ENCODE assay signal across 9 cellular contexts in genomic region chr19:40807147-40808020, GRCh38. TPM values are rescaled to one million over a fixed set of nuclear protein-coding genes. Genes with fewer than 3 reads are reported as not detected.
DNase-seq lines count a peak whose midpoint lies in the region; ATAC-seq and TF ChIP-seq lines count a peak whose summit lies in the region.
"Had no signal": no experiment of that assay in that cellular context is flagged by ENCODE, and none has a peak within 500 bp of the region (broad histone marks: within the 10 kb centered on the region; RNA-seq: fewer than 3 reads in every experiment).

No MANE protein-coding gene starts in this region.

- H3K27ac ChIP-seq in RWPE2 (ENCODE audit: poor library complexity, severe bottlenecking) (peak overlapping the region; percentile 12), fibroblast of lung (ENCODE audit: insufficient read depth, low read length) (peak overlapping the region; percentile 40), spleen (peak overlapping the region; percentile 43 to 99 (median 94))

- TF ChIP-seq CTCF in RWPE2 (IDR thresholded peaks at IDR 0.05; ENCODE audit: poor library complexity, severe bottlenecking): peak; percentile 48
- TF ChIP-seq CTCF in fibroblast of lung (conservative IDR thresholded peaks at IDR 0.05 in 1 of 2, IDR thresholded peaks at IDR 0.05 in 1 of 2; ENCODE audit: low read depth in 1 of 2, low read length in 2 of 2): no peak
- peak in 7 of 11 experiments; percentile 11 to 61 (median 45) for TF ChIP-seq CTCF in spleen (IDR thresholded peaks at IDR 0.05 in 8 of 11, conservative IDR thresholded peaks at IDR 0.05 in 3 of 11)

- H3K4me3 ChIP-seq in RWPE2 (ENCODE audit: severe bottlenecking) (no peak overlapping the region), fibroblast of lung (replicated peaks in 1 of 4; ENCODE audit: control extremely low read depth in 1 of 4, insufficient read depth in 1 of 4, low read depth in 3 of 4, low read length in 4 of 4) (no peak overlapping the region), spleen (peak overlapping the region in 5 of 8 donors; percentile 1 to 96 (median 17))

- no peak overlapping the region for H3K9ac ChIP-seq in fibroblast of lung (ENCODE audit: insufficient read depth, low read length)

- WGBS in spleen, 5 donors: 62 to 86% (median 68%) methylated on average over 10 to 18 of the region's 18 CpGs

- no peaks in the 10 kb centered on the region for H3K27me3 ChIP-seq in RWPE2 (ENCODE audit: insufficient read depth, poor library complexity, severe bottlenecking)
- no peaks in the 10 kb centered on the region for H3K27me3 ChIP-seq in fibroblast of lung (ENCODE audit: control insufficient read depth, insufficient read depth, low read length)
- no peaks in the 10 kb centered on the region for H3K27me3 ChIP-seq in spleen (replicated peaks in 1 of 7)

- H2AFZ ChIP-seq in fibroblast of lung (ENCODE audit: low read length): no peak overlapping the region

- peaks cover 3% of the 10 kb centered on the region for H4K20me1 ChIP-seq in fibroblast of lung (ENCODE audit: control insufficient read depth, extremely low read depth, insufficient read depth, low read length)

- DNase-seq in SIG-M5 treated with dmso at 0.1 percent for 504 hours (lab: John Stamatoyannopoulos, UW; ENCODE audit: unreplicated experiment) (peak; percentile 11), SIG-M5 (lab: John Stamatoyannopoulos, UW) (no peak), RWPE2 (ENCODE audit: low spot score) (no peak), fibroblast of lung (ENCODE audit: low read depth in 2 of 2) (no peak), spleen (no peak), RKO (ENCODE audit: low spot score) (no peak), SKM-1 (lab: John Stamatoyannopoulos, UW; ENCODE audit: unreplicated experiment) (no peak), sciatic nerve (ENCODE audit: low spot score) (no peak)

- intact Hi-C loops in spleen (cut with DNase I; ENCODE audit: low total_unique reads) (loop anchor here (10.0 kb wide), 1 partner anchor 53 kb away; the partner anchor contains the start of genes ACTMAP and SNRPA), sciatic nerve (cut with DNase I) (loop anchor here (10.0 kb wide), 1 partner anchor 143 kb away; no protein-coding TSS in a partner anchor)

- ATAC-seq in RWPE2 (ENCODE audit: low read depth) (no peak), sciatic nerve (no peak)

- H3K9me3 ChIP-seq in RWPE2 (ENCODE audit: severe bottlenecking) (no peaks in the 10 kb centered on the region), fibroblast of lung (ENCODE audit: control insufficient read depth, insufficient read depth, low read depth, low read length) (no peaks in the 10 kb centered on the region), spleen (no peaks in the 10 kb centered on the region)

- no peak for TF ChIP-seq POLR2A in spleen (IDR thresholded peaks at IDR 0.05)

- H3K4me1 ChIP-seq in RWPE2 (ENCODE audit: insufficient read depth, poor library complexity, severe bottlenecking) (peaks cover 19% of the 10 kb centered on the region), fibroblast of lung (ENCODE audit: control insufficient read depth, extremely low read depth, insufficient read depth, low read length) (peaks cover 34% of the 10 kb centered on the region), spleen (peaks cover 84 to 100% (median 97%) of the 10 kb centered on the region in 6 donors)

- H3K36me3 ChIP-seq in RWPE2 (ENCODE audit: low read depth) (peaks cover 63% of the 10 kb centered on the region), fibroblast of lung (ENCODE audit: control insufficient read depth, insufficient read depth, low read length) (peaks cover 37% of the 10 kb centered on the region), spleen (peaks cover 0 to 76% (median 34%) of the 10 kb centered on the region in 6 donors)

- H3K4me2 ChIP-seq in fibroblast of lung (ENCODE audit: extremely low read depth, insufficient read depth, low read length): no peak overlapping the region

- peaks cover 64% of the 10 kb centered on the region for H3K79me2 ChIP-seq in fibroblast of lung (ENCODE audit: control insufficient read depth, insufficient read depth, low read length)

RNA-seq across cellular contexts. Expression of gene EGLN2, which starts 8.4 kb away (rescaled TPM):
- total RNA-seq in fibroblast of lung (83.2 and 106 TPM in 2 replicates), spleen (100 to 1,000 TPM; 136 to 198 (median 156) TPM), sciatic nerve (109 TPM)
- polyA plus RNA-seq in fibroblast of lung (27.3 and 33.9 TPM in 2 replicates), spleen (100 to 1,000 TPM; 109 to 238 (median 188) TPM)
- 64.9 and 89.0 TPM in 2 replicates for polyA plus RNA-seq in fibroblast of lung (2012)
- polyA minus RNA-seq in fibroblast of lung (ENCODE audit: low replicate concordance): 111 and 230 TPM in 2 replicates

RNA-seq across cellular contexts. Expression of gene RAB4B, which starts 29.3 kb away (rescaled TPM):
- total RNA-seq in fibroblast of lung: 4.4 and 10.6 TPM in 2 replicates
- polyA plus RNA-seq in fibroblast of lung: 11.8 and 12.8 TPM in 2 replicates
- polyA plus RNA-seq in fibroblast of lung (2012): 24.0 and 26.1 TPM in 2 replicates
- polyA minus RNA-seq in fibroblast of lung (ENCODE audit: low replicate concordance): 20.2 and 33.3 TPM in 2 replicates
- total RNA-seq in spleen: 10 to 100 TPM; 36.8 to 69.8 (median 53.0) TPM
- polyA plus RNA-seq in spleen: 10 to 100 TPM; 78.5 to 95.3 (median 82.2) TPM
- 29.5 TPM for total RNA-seq in sciatic nerve

RNA-seq across cellular contexts. Expression of gene MIA, which starts 32.1 kb away (rescaled TPM):
- total RNA-seq in fibroblast of lung (0.26 TPM in 1 of 2 replicates, not detected in the other), spleen (1 to 10 TPM in 1 of 7 donors, not detected in 6; 1.5 TPM), sciatic nerve (173 TPM)
- polyA plus RNA-seq in fibroblast of lung (0.99 TPM in 1 of 2 replicates, not detected in the other), spleen (10 to 100 TPM in 1 of 3 donors, 1 to 10 TPM in 2; 4.5 to 14.2 (median 7.0) TPM)
- polyA plus RNA-seq in fibroblast of lung (2012): 2.0 TPM in 1 of 2 replicates, not detected in the other
- 2.2 TPM in 1 of 2 replicates, not detected in the other for polyA minus RNA-seq in fibroblast of lung (ENCODE audit: low replicate concordance)
- total RNA-seq: activated CD8-positive, alpha-beta memory T cell treated with anti-CD3 and anti-CD28 coated beads for 36 hours had no signal

RNA-seq across cellular contexts. Expression of gene CYP2A6, which starts 42.9 kb away (rescaled TPM):
- total RNA-seq in fibroblast of lung (not detected in 2 replicates), spleen (under 1 TPM in 1 of 7 donors, not detected in 6; 0.33 TPM), sciatic nerve (not detected)
- polyA plus RNA-seq in fibroblast of lung (not detected in 2 replicates), spleen (not detected)
- not detected in 2 replicates for polyA plus RNA-seq in fibroblast of lung (2012)
- not detected in 2 replicates for polyA minus RNA-seq in fibroblast of lung (ENCODE audit: low replicate concordance)
- total RNA-seq: activated CD8-positive, alpha-beta memory T cell treated with anti-CD3 and anti-CD28 coated beads for 36 hours had no signal

RNA-seq across cellular contexts. Expression of gene SNRPA, which starts 56.4 kb away (rescaled TPM):
- total RNA-seq in fibroblast of lung (22.1 and 41.9 TPM in 2 replicates), spleen (10 to 100 TPM; 52.9 to 76.9 (median 64.0) TPM), sciatic nerve (58.3 TPM)
- polyA plus RNA-seq in fibroblast of lung (74.4 and 134 TPM in 2 replicates), spleen (10 to 100 TPM; 62.7 to 69.2 (median 67.4) TPM)
- 54.5 and 108 TPM in 2 replicates for polyA plus RNA-seq in fibroblast of lung (2012)
- polyA minus RNA-seq in fibroblast of lung (ENCODE audit: low replicate concordance): 179 and 323 TPM in 2 replicates

Comparison
In these comparisons a context has a peak if more than half of its experiments do, and no peak if none do; other contexts are left out.
1. H3K27ac ChIP-seq: peak in every context shown above with its lines; median percentile 94 in spleen; 40 in fibroblast of lung; 12 in RWPE2.
2. H3K4me3 ChIP-seq: peak in spleen (5 of 8); none in RWPE2 (single experiment) and fibroblast of lung (0 of 4).
3. CTCF ChIP-seq: peak in RWPE2 (single experiment) and spleen (7 of 11); none in fibroblast of lung (0 of 2).
4. RNA of gene MIA, which starts 32.1 kb away (total RNA-seq): 173 TPM in sciatic nerve (single experiment); 1.5 TPM in spleen and 0.26 TPM in fibroblast of lung; every median in the first group is over 10 times any median in the second.